In genomic region chr1:43612406-43612805, GRCh38 we compare ENCODE assay signal across 22 cellular contexts. TPM values are rescaled to one million over a fixed set of nuclear protein-coding genes. Genes with fewer than 3 reads are reported as not detected.
DNase-seq lines count a peak whose midpoint lies in the region; TF ChIP-seq lines count a peak whose summit lies in the region.
"Had no signal": no experiment of that assay in that cellular context is flagged by ENCODE, and none has a peak within 500 bp of the region (broad histone marks: within the 10 kb centered on the region; RNA-seq: fewer than 3 reads in every experiment).

No MANE protein-coding gene starts in this region.

- H3K27me3 ChIP-seq in Caco-2 (replicated peaks; ENCODE audit: control insufficient read depth, insufficient read depth, low read length) = no peaks in the 10 kb centered on the region
- H3K27me3 ChIP-seq in adrenal gland = no peaks in the 10 kb centered on the region
- H3K27me3 ChIP-seq: BE2C; BLaER1 treated with 17β-estradiol and CSF1 and Interleukin-3, amounts not matched to agents 10 nM and 100 nM had no signal

- H3K4me1 ChIP-seq in Caco-2 (no peaks in the 10 kb centered on the region), adrenal gland (replicated peaks in 1 of 2) (peaks cover 6 to 9% of the 10 kb centered on the region in 2 donors)
- H3K4me1 ChIP-seq: A549, BE2C, HAP-1 had no signal

- H3K36me3 ChIP-seq in Caco-2 (ENCODE audit: control insufficient read depth, insufficient read depth, low read length) (peaks cover 3% of the 10 kb centered on the region), adrenal gland (replicated peaks in 1 of 2) (no peaks in the 10 kb centered on the region)
- H3K36me3 ChIP-seq: BE2C had no signal

- H3K27me3 Mint-ChIP-seq in Caco-2 (ENCODE audit: insufficient read depth, unreplicated experiment) (no peaks in the 10 kb centered on the region), nephron progenitor cell (ENCODE audit: low read depth, poor library complexity) (peaks cover 9% of the 10 kb centered on the region), type B pancreatic cell (no peaks in the 10 kb centered on the region)
- H3K27me3 Mint-ChIP-seq: CD4-positive, alpha-beta T cell had no signal

- H3K36me3 Mint-ChIP-seq in Caco-2 (ENCODE audit: insufficient read depth, unreplicated experiment) (peaks cover 47% of the 10 kb centered on the region), nephron progenitor cell (ENCODE audit: low read depth) (peaks cover 59% of the 10 kb centered on the region), type B pancreatic cell (peaks cover 21% of the 10 kb centered on the region)
- H3K36me3 Mint-ChIP-seq: CD14-positive monocyte; CD8-positive, alpha-beta memory T cell had no signal

- H3K9me3 ChIP-seq in Caco-2 (no peaks in the 10 kb centered on the region), adrenal gland (replicated peaks in 1 of 3) (no peaks in the 10 kb centered on the region)
- H3K9me3 ChIP-seq: A549; BE2C; BLaER1 treated with 17β-estradiol and CSF1 and Interleukin-3, amounts not matched to agents 10 nM and 100 nM; HAP-1 had no signal

- H3K27ac ChIP-seq in RWPE1 (peak overlapping the region; percentile 26; the same call in 1 of the 2 replicates), adrenal gland (no peak overlapping the region)
- H3K27ac ChIP-seq: A549; BLaER1 treated with 17β-estradiol and CSF1 and Interleukin-3, amounts not matched to agents 10 nM and 100 nM had no signal

- CTCF ChIA-PET in Caco-2 (lab: Charles Lee) (no interaction called here), RWPE1 (lab: Yijun Ruan, JAX) (no interaction called here)

- intact Hi-C loops in Caco-2 (cut with micrococcal nuclease; ENCODE audit: unreplicated experiment) (no loop called here), adrenal gland (cut with DNase I) (loop anchor here in 1 of 2 donors (10.0 kb wide), 1 partner anchor 302 kb away; no protein-coding TSS in a partner anchor)

- H3K4me3 ChIP-seq in Caco-2 (ENCODE audit: low read depth, low read length) (no peak overlapping the region), adrenal gland (no peak overlapping the region)
- H3K4me3 ChIP-seq: A549; BLaER1 treated with 17β-estradiol and CSF1 and Interleukin-3, amounts not matched to agents 10 nM and 100 nM; GM23338; HAP-1 had no signal

- 90 to 94% (median 92%) methylated on average over 15 of the region's 15 CpGs for WGBS in adrenal gland, 4 donors

- H3K4me1 Mint-ChIP-seq in Caco-2 (ENCODE audit: low read depth, unreplicated experiment) (no peaks in the 10 kb centered on the region), nephron progenitor cell (no peaks in the 10 kb centered on the region), type B pancreatic cell (ENCODE audit: unreplicated experiment) (no peaks in the 10 kb centered on the region)
- H3K4me1 Mint-ChIP-seq: CD14-positive monocyte; CD8-positive, alpha-beta memory T cell; GM23338 had no signal

- H3K9me3 Mint-ChIP-seq in Caco-2 (ENCODE audit: unreplicated experiment) = no peaks in the 10 kb centered on the region
- H3K9me3 Mint-ChIP-seq in nephron progenitor cell = no peaks in the 10 kb centered on the region
- no peaks in the 10 kb centered on the region for H3K9me3 Mint-ChIP-seq in type B pancreatic cell
- H3K9me3 Mint-ChIP-seq: CD4-positive, alpha-beta T cell; CD8-positive, alpha-beta memory T cell; GM23338; HFFc6 had no signal

- H3K27ac Mint-ChIP-seq in Caco-2 (ENCODE audit: unreplicated experiment) (peak overlapping the region; percentile 4), nephron progenitor cell (peak overlapping the region; percentile 4), type B pancreatic cell (peak overlapping the region; percentile 68)
- H3K27ac Mint-ChIP-seq: CD4-positive, alpha-beta T cell; GM23338; HFFc6 had no signal

- no TSS peak for BruUV-seq in Caco-2 (replicated peaks; lab: Mats Ljungman, UMichigan)

- DNase-seq in Caco-2 (no peak), RWPE1 (ENCODE audit: low spot score) (no peak), nephron progenitor cell (no peak), type B pancreatic cell (ENCODE audit: extremely low spot score, unreplicated experiment) (no peak), NCI-H510A treated with DMSO at 0.1 percent for 48 hours (lab: John Stamatoyannopoulos, UW) (no peak), adrenal gland (no peak), SHP77 (lab: John Stamatoyannopoulos, UW) (no peak)
- DNase-seq: 8988T; ACHN; AML-193; BE2C; Calu3; CD4-positive, alpha-beta T cell; CD8-positive, alpha-beta memory T cell; DMS79 treated with DMSO at 0.1 percent for 48 hours; GF-D8; HFFc6 had no signal

- no peak for TF ChIP-seq POLR2A in adrenal gland (IDR thresholded peaks at IDR 0.05)

- POLR2A ChIA-PET in Caco-2 (lab: Charles Lee) (no interaction called here), RWPE1 (lab: Yijun Ruan, JAX; ENCODE audit: low non-redundant PET) (no interaction called here)

- no peak for TF ChIP-seq CTCF in Caco-2 (IDR thresholded peaks at IDR 0.05; ENCODE audit: insufficient read depth in 1 of 2, low read depth in 1 of 2, low read length in 1 of 2, severe bottlenecking in 1 of 2, unreplicated experiment in 1 of 2)
- no peak for TF ChIP-seq CTCF in RWPE1 (conservative IDR thresholded peaks at IDR 0.05; ENCODE audit: low read depth)
- TF ChIP-seq CTCF in nephron progenitor cell (IDR thresholded peaks at IDR 0.05) = no peak
- no peak for TF ChIP-seq CTCF in type B pancreatic cell (conservative IDR thresholded peaks at IDR 0.05)
- no peak for TF ChIP-seq CTCF in adrenal gland (IDR thresholded peaks at IDR 0.05)

- H3K4me3 Mint-ChIP-seq in Caco-2 (ENCODE audit: unreplicated experiment) (no peak overlapping the region), nephron progenitor cell (no peak overlapping the region), type B pancreatic cell (no peak overlapping the region)
- H3K4me3 Mint-ChIP-seq: CD14-positive monocyte; CD4-positive, alpha-beta T cell; CD8-positive, alpha-beta memory T cell; GM23338; HFFc6 had no signal

RNA-seq across cellular contexts. Expression of gene KDM4A, which starts 37.5 kb away (rescaled TPM):
- total RNA-seq in Caco-2 (2022) (37.7 and 45.8 TPM in 2 replicates), type B pancreatic cell (ENCODE audit: low replicate concordance) (55.3 and 67.8 TPM in 2 replicates), adrenal gland (10 to 100 TPM; 37.0 to 73.8 (median 52.3) TPM)
- polyA plus RNA-seq in adrenal gland = 10 to 100 TPM; 15.1 to 36.2 (median 17.9) TPM

Comparison
In these comparisons a context has a peak if more than half of its experiments do, and no peak if none do; other contexts are left out.
1. H3K27ac Mint-ChIP-seq: peak in every context shown above with its lines; median percentile 68 in type B pancreatic cell; 4 in Caco-2; 4 in nephron progenitor cell.